Comparison of ENCODE assay signal across 8 cellular contexts in genomic region chr12:110079477-110080400, GRCh38. TPM values are rescaled to one million over a fixed set of nuclear protein-coding genes. Genes with fewer than 3 reads are reported as not detected.
A peak's percentile ranks its signal among the peaks of the same experiment; 100 is the strongest.
DNase-seq lines count a peak whose midpoint lies in the region; ATAC-seq and TF ChIP-seq lines count a peak whose summit lies in the region.

No MANE protein-coding gene starts in this region.

- H3K27me3 Mint-ChIP-seq in T-helper 17 cell = no peaks in the 10 kb centered on the region

- 60 to 63% methylated on average over 24 of the region's 24 CpGs for WGBS in lung, 2 donors

- peak; percentile 61 for TF ChIP-seq POLR2A in GM19193 (IDR thresholded peaks at IDR 0.05; ENCODE audit: extremely low read depth, insufficient read depth, insufficient read length)

- H3K36me3 ChIP-seq in lung (ENCODE audit: control insufficient read depth in 2 of 2, insufficient read depth in 2 of 2, low read length in 2 of 2) = no peaks in the 10 kb centered on the region

- H3K4me1 ChIP-seq in lung (ENCODE audit: control insufficient read depth in 2 of 2, insufficient read depth in 2 of 2, low read length in 2 of 2) = peaks cover 0 to 5% of the 10 kb centered on the region in 2 donors

- peaks cover 2% of the 10 kb centered on the region for H3K36me3 Mint-ChIP-seq in T-helper 17 cell (ENCODE audit: low read depth)

- peak; percentile 92 for ATAC-seq in HG03135 (IDR thresholded peaks at IDR 0.05; ENCODE audit: unreplicated experiment)
- ATAC-seq in T-helper 17 cell = peak; percentile 96
- ATAC-seq in lung (ENCODE audit: insufficient read depth, low FRiP score) = no peak

- H3K9me3 ChIP-seq in T-helper 17 cell (ENCODE audit: control insufficient read depth, low read length, poor library complexity, severe bottlenecking) = no peaks in the 10 kb centered on the region
- no peaks in the 10 kb centered on the region for H3K9me3 ChIP-seq in lung (ENCODE audit: control insufficient read depth in 2 of 2, insufficient read depth in 1 of 2, low read length in 1 of 2)

- H3K27ac Mint-ChIP-seq in T-helper 17 cell = peak overlapping the region; percentile 93

- DNase-seq in T-helper 17 cell (peak; percentile 44 to 56 (median 52)), amniotic epithelial cell (ENCODE audit: low read depth) (peak; percentile 67), lung (ENCODE audit: low spot score) (peak; percentile 64), AG08396 (ENCODE audit: low spot score) (no peak), NCI-H82 treated with DMSO at 0.1 percent for 48 hours (lab: John Stamatoyannopoulos, UW; ENCODE audit: unreplicated experiment) (no peak)
- peak; percentile 81 for DNase-seq in stimulated activated CD8-positive, alpha-beta memory T cell treated with anti-CD3 and anti-CD28 coated beads, Interleukin-4, amount 100 ng/mL, for 48 hours

- H3K27me3 ChIP-seq in lung (ENCODE audit: control insufficient read depth, insufficient read depth) = no peaks in the 10 kb centered on the region

- H3K4me3 ChIP-seq in lung = no peak overlapping the region

- no peak for TF ChIP-seq CTCF in lung (IDR thresholded peaks at IDR 0.05; ENCODE audit: control extremely low read depth, extremely low read depth)

- peak overlapping the region in 1 of 2 donors; percentile 72 for H3K27ac ChIP-seq in lung (ENCODE audit: low read depth in 1 of 2, low read length in 1 of 2)

- H3K4me3 Mint-ChIP-seq in T-helper 17 cell = peak overlapping the region; percentile 70

- peaks cover 20% of the 10 kb centered on the region for H3K4me1 Mint-ChIP-seq in T-helper 17 cell

RNA-seq across cellular contexts. Expression of gene C12orf76, which starts 31.4 kb away (rescaled TPM):
- total RNA-seq in T-helper 17 cell (10 to 100 TPM; 12.7 to 20.2 TPM), lung (10 to 100 TPM; 23.3 to 30.5 TPM)
- polyA plus RNA-seq in lung = 10 to 100 TPM; 15.4 to 24.6 TPM

RNA-seq across cellular contexts. Expression of gene IFT81, which starts 44.4 kb away (rescaled TPM):
- total RNA-seq in T-helper 17 cell (under 1 TPM; 0.42 to 0.86 TPM), lung (10 to 100 TPM; 15.7 to 43.1 TPM)
- polyA plus RNA-seq in lung = 1 to 10 TPM; 5.4 to 5.8 TPM

Comparison
In these comparisons a context has a peak if more than half of its experiments do, and no peak if none do; other contexts are left out.
1. DNase-seq: peak in T-helper 17 cell (3 of 3), amniotic epithelial cell (single experiment), lung (single experiment) and stimulated activated CD8-positive, alpha-beta memory T cell treated with anti-CD3 and anti-CD28 coated beads, Interleukin-4, amount 100 ng/mL, for 48 hours (single experiment); none in AG08396 (single experiment) and NCI-H82 treated with DMSO at 0.1 percent for 48 hours (single experiment).
2. RNA of gene IFT81, which starts 44.4 kb away (total RNA-seq): 15.7 to 43.1 TPM in lung; 0.42 to 0.86 TPM in T-helper 17 cell; every median in the first group is over 4 times any median in the second.